8 cellular contexts compared by ENCODE assay signal in the genomic region with DNA sequence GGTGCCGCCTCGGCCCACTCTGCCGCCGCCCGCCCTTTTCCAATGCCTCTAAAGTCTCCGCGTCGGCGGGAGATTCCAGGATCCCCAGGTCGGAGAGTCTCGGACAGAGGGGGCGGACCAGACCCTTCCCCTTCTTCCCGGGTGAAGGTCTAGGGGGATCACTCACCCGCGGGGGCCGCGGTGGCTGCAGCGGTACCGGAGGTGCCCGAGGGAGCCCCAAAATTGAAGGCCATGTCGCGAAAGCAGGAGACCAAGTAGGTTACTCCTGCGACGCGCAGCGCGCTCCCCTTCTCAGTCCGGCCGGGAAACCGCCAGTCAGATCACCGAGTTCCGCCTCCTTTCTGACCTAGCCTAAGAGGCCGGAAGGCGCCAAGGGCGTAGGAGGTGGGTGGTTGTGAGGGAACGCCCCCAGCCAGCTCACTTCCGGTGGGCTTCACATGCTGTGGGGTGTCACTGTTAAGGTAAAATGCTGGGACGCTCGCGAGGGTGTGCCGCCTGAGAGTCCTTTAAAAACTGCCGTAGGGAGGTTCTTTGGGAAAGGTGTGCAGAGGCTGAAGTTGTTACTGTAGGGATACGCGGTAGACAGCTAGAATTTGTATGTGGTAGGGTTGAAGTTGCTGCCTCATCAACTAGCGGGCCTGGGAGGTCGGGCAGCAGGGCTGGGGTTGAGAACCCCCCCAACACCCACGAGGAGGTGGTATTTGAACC. TPM values are rescaled to one million over a fixed set of nuclear protein-coding genes. Genes with fewer than 3 reads are reported as not detected.
DNase-seq lines count a peak whose midpoint lies in the region; ATAC-seq, FAIRE-seq and TF ChIP-seq lines count a peak whose summit lies in the region.

A gene with protein sequence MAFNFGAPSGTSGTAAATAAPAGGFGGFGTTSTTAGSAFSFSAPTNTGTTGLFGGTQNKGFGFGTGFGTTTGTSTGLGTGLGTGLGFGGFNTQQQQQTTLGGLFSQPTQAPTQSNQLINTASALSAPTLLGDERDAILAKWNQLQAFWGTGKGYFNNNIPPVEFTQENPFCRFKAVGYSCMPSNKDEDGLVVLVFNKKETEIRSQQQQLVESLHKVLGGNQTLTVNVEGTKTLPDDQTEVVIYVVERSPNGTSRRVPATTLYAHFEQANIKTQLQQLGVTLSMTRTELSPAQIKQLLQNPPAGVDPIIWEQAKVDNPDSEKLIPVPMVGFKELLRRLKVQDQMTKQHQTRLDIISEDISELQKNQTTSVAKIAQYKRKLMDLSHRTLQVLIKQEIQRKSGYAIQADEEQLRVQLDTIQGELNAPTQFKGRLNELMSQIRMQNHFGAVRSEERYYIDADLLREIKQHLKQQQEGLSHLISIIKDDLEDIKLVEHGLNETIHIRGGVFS (minus strand): TSS at position 256 of the 708 bp plus-strand sequence. CDS start 23 bp downstream, at position 233.

- ATAC-seq in GM18907 (IDR thresholded peaks at IDR 0.05; ENCODE audit: unreplicated experiment): peak; percentile 99
- ATAC-seq in HG03159 (IDR thresholded peaks at IDR 0.05; ENCODE audit: unreplicated experiment): peak; percentile 99

- H3K9me3 ChIP-seq in small intestine (ENCODE audit: control insufficient read depth, low read depth): no peaks in the 10 kb centered on the region

- no peaks in the 10 kb centered on the region for H3K27me3 ChIP-seq in bronchial epithelial cell (ENCODE audit: control insufficient read depth, insufficient read depth, low read length)
- H3K27me3 ChIP-seq in small intestine (ENCODE audit: control insufficient read depth in 2 of 2, insufficient read depth in 2 of 2, low read length in 2 of 2): no peaks in the 10 kb centered on the region

- H3K4me3 ChIP-seq in AG04449 (ENCODE audit: low read depth, low read length): peak within 1 kb of the TSS; percentile 94
- H3K4me3 ChIP-seq in WI38 (ENCODE audit: low read depth, low read length): peak within 1 kb of the TSS; percentile 96
- H3K4me3 ChIP-seq in bronchial epithelial cell (ENCODE audit: low read depth, low read length): peak within 1 kb of the TSS; percentile 61
- peak within 1 kb of the TSS; percentile 79 to 93 for H3K4me3 ChIP-seq in small intestine (ENCODE audit: low read depth in 1 of 2, low read length in 2 of 2)

- 0% methylated on average over 43 to 47 of the region's 47 CpGs for WGBS in small intestine, 3 donors

- peaks cover 0 to 2% of the 10 kb centered on the region in 2 donors for H3K4me1 ChIP-seq in small intestine (ENCODE audit: control insufficient read depth in 2 of 2, insufficient read depth in 1 of 2, low read depth in 1 of 2, low read length in 1 of 2)

- FAIRE-seq in bronchial epithelial cell (lab: Jason Lieb, UNC) (peak; percentile 97), small intestine (lab: Jason Lieb, UNC) (no peak)

- CTCF ChIA-PET in AG04449 (lab: Yijun Ruan, JAX): interaction anchor here (0.8 to 5.4 kb wide), 3 partner anchors 31 to 357 kb away, joined by 3 to 57 read pairs (median 5); no protein-coding TSS in a partner anchor

- TF ChIP-seq CTCF in AG04449 (IDR thresholded peaks at IDR 0.05; ENCODE audit: insufficient read depth, low read length, missing control alignments): no peak
- no peak for TF ChIP-seq CTCF in WI38 (IDR thresholded peaks at IDR 0.05; ENCODE audit: low read depth, low read length)
- TF ChIP-seq CTCF in bronchial epithelial cell (IDR thresholded peaks at IDR 0.05; ENCODE audit: insufficient read depth, low read length, severe bottlenecking): no peak

- DNase-seq in AG04449 (ENCODE audit: low read depth, low spot score): peak; percentile 63
- peak; percentile 84 for DNase-seq in NCI-H2227 treated with DMSO at 0.1 percent for 48 hours (lab: John Stamatoyannopoulos, UW)
- DNase-seq in bronchial epithelial cell (ENCODE audit: low read depth): peak; percentile 91
- DNase-seq in iPS-NIHi11 (ENCODE audit: low spot score): peak; percentile 94
- DNase-seq in small intestine: peak; percentile 96

- H3K27ac ChIP-seq in small intestine (ENCODE audit: low read depth in 1 of 2, low read length in 1 of 2): peak within 1 kb of the TSS; percentile 75 to 95

- POLR2A ChIA-PET in AG04449 (lab: Yijun Ruan, JAX): interaction anchor here (1.2 kb wide), 1 partner anchor 158 kb away, joined by 4 read pairs; the partner anchor contains the start of gene STBD1

- H3K36me3 ChIP-seq in bronchial epithelial cell (ENCODE audit: control insufficient read depth, insufficient read depth, low read length): no peaks in the 10 kb centered on the region
- no peaks in the 10 kb centered on the region for H3K36me3 ChIP-seq in small intestine (ENCODE audit: control insufficient read depth in 2 of 2, insufficient read depth in 2 of 2, low read length in 2 of 2)

RNA-seq across cellular contexts. Expression of the gene that starts here (rescaled TPM):
- total RNA-seq in bronchial epithelial cell: 33.9 and 62.4 TPM in 2 replicates
- 10 to 100 TPM; 13.5 to 26.0 (median 19.7) TPM for polyA plus RNA-seq in small intestine

Comparison
In these comparisons a context has a peak if more than half of its experiments do, and no peak if none do; other contexts are left out.
1. Peak in every context shown above with its lines: DNase-seq, ATAC-seq, H3K4me3 ChIP-seq and H3K27ac ChIP-seq.